Comparison of ENCODE assay signal across 8 cellular contexts in genomic region chr22:42268852-42269406, GRCh38. TPM values are rescaled to one million over a fixed set of nuclear protein-coding genes. Genes with fewer than 3 reads are reported as not detected.
DNase-seq lines count a peak whose midpoint lies in the region; ATAC-seq, FAIRE-seq and TF ChIP-seq lines count a peak whose summit lies in the region.

No MANE protein-coding gene starts in this region.

- H3K18ac ChIP-seq in mesendoderm (ENCODE audit: low read length) = no peak overlapping the region

- FAIRE-seq in K562 (lab: Jason Lieb, UNC) (peak; percentile 60), frontal cortex (lab: Jason Lieb, UNC) (no peak)

- in situ Hi-C loops in K562 (cut with MboI) = no loop called here

- H3K27me3 ChIP-seq in K562 (ENCODE audit: control insufficient read depth in 2 of 2, insufficient read depth in 2 of 2, low read length in 2 of 2) = no peaks in the 10 kb centered on the region
- H3K27me3 ChIP-seq in mesendoderm (ENCODE audit: insufficient read depth, low read length, poor library complexity) = no peaks in the 10 kb centered on the region
- H3K27me3 ChIP-seq in vagina = no peaks in the 10 kb centered on the region

- H3K27ac ChIP-seq in K562 (ENCODE audit: extremely low read depth, low read depth, low read length) (peak overlapping the region; percentile 82), mesendoderm (ENCODE audit: low read depth, low read length) (peak overlapping the region; percentile 96), vagina (peak overlapping the region; percentile 95)

- H3K4me3 Mint-ChIP-seq in stimulated activated naive CD8-positive, alpha-beta T cell treated with anti-CD3 and anti-CD28 coated beads, Interleukin-15, Interleukin-2, amounts not matched to agents 100 ng/mL and 50 ng/mL, for 24 hours = peak overlapping the region; percentile 91

- DNase-seq in stimulated activated naive CD8-positive, alpha-beta T cell treated with anti-CD3 and anti-CD28 coated beads, Interleukin-15, Interleukin-2, amounts not matched to agents 100 U/mL and 50 U/mL, for 24 hours = no peak
- DNase-seq in K562 (ENCODE audit: extremely low read depth in 1 of 4, low spot score in 3 of 4) = peak in 1 of 4 experiments; percentile 38
- no peak for DNase-seq in mesendoderm
- DNase-seq in vagina (ENCODE audit: extremely low spot score in 2 of 2) = no peak
- no peak for DNase-seq in frontal cortex (ENCODE audit: low spot score in 2 of 2)
- no peak for DNase-seq in DMS 273 (lab: John Stamatoyannopoulos, UW; ENCODE audit: unreplicated experiment)

- no peaks in the 10 kb centered on the region for H3K9me1 ChIP-seq in K562 (ENCODE audit: control insufficient read depth, insufficient read depth, low read length)

- BruUV-seq in K562 (replicated peaks; lab: Mats Ljungman, UMichigan) = no TSS peak

- no peak overlapping the region for H2AK5ac ChIP-seq in mesendoderm (ENCODE audit: low read length)

- no peak overlapping the region for H3K4ac ChIP-seq in mesendoderm (ENCODE audit: low read depth, low read length)

- H3K9me3 ChIP-seq in K562 (replicated peaks; ENCODE audit: control insufficient read depth, insufficient read depth, low read depth, low read length) (no peaks in the 10 kb centered on the region), vagina (no peaks in the 10 kb centered on the region)

- no peak overlapping the region for H2BK15ac ChIP-seq in mesendoderm (replicated peaks; ENCODE audit: low read depth)

- no peak overlapping the region for H2BK120ac ChIP-seq in mesendoderm (ENCODE audit: low read depth, low read length)

- H3K27me3 Mint-ChIP-seq in stimulated activated naive CD8-positive, alpha-beta T cell treated with anti-CD3 and anti-CD28 coated beads, Interleukin-15, Interleukin-2, amounts not matched to agents 100 ng/mL and 50 ng/mL, for 24 hours = no peaks in the 10 kb centered on the region

- WGBS in K562 (ENCODE audit: insufficient coverage, low coverage, missing lambda C conversion rate) = 0% methylated on average over 8 of the region's 9 CpGs
- WGBS in mesendoderm (ENCODE audit: extremely low coverage, insufficient coverage, low lambda C conversion rate) = no CpG with 5 or more reads among the region's 9 CpGs

- H3K4me3 ChIP-seq in K562 (peak overlapping the region; percentile 94), mesendoderm (ENCODE audit: low read length) (peak overlapping the region; percentile 75), vagina (peak overlapping the region; percentile 95 to 100)

- H3K79me2 ChIP-seq in K562 (ENCODE audit: control insufficient read depth, insufficient read depth, low read length) = peaks cover 61% of the 10 kb centered on the region
- peaks cover 43% of the 10 kb centered on the region for H3K79me2 ChIP-seq in mesendoderm (ENCODE audit: control insufficient read depth, insufficient read depth, low read length)

- intact Hi-C loops in K562 (cut with micrococcal nuclease) = no loop called here
- intact Hi-C loops in vagina (cut with DNase I) = no loop called here

- H3K79me1 ChIP-seq in mesendoderm (ENCODE audit: low read length) = peaks cover 15% of the 10 kb centered on the region

- TF ChIP-seq EP300 in K562 (IDR thresholded peaks at IDR 0.05; ENCODE audit: low read length) = no peak

- no peaks in the 10 kb centered on the region for H3K9me3 Mint-ChIP-seq in stimulated activated naive CD8-positive, alpha-beta T cell treated with anti-CD3 and anti-CD28 coated beads, Interleukin-15, Interleukin-2, amounts not matched to agents 100 ng/mL and 50 ng/mL, for 24 hours

- peak overlapping the region; percentile 91 for H3K56ac ChIP-seq in mesendoderm (ENCODE audit: low read length)

- POLR2A ChIA-PET in K562 (lab: Yijun Ruan, JAX) = interaction anchor here (3.2 kb wide), 1 partner anchor 11 kb away, joined by 12 read pairs; no protein-coding TSS in a partner anchor

- no peak overlapping the region for H2AFZ ChIP-seq in K562 (ENCODE audit: low read depth, low read length)

- CTCF ChIA-PET in K562 (lab: Yijun Ruan, JAX; ENCODE audit: low intra/inter-chr PET ratio) = interaction anchor here (1.6 kb wide), 1 partner anchor 100 kb away, joined by 5 read pairs; no protein-coding TSS in a partner anchor

- peak overlapping the region; percentile 86 for H3K27ac Mint-ChIP-seq in stimulated activated naive CD8-positive, alpha-beta T cell treated with anti-CD3 and anti-CD28 coated beads, Interleukin-15, Interleukin-2, amounts not matched to agents 100 ng/mL and 50 ng/mL, for 24 hours

- H4K20me1 ChIP-seq in K562 (replicated peaks; ENCODE audit: control insufficient read depth, insufficient read depth, low read length) = peaks cover 29% of the 10 kb centered on the region

- H4K8ac ChIP-seq in mesendoderm (ENCODE audit: low read depth, low read length) = no peak overlapping the region

- H3K23ac ChIP-seq in mesendoderm (ENCODE audit: low read length) = no peak overlapping the region

- peaks cover 52% of the 10 kb centered on the region for H3K4me1 Mint-ChIP-seq in stimulated activated naive CD8-positive, alpha-beta T cell treated with anti-CD3 and anti-CD28 coated beads, Interleukin-15, Interleukin-2, amounts not matched to agents 100 ng/mL and 50 ng/mL, for 24 hours (ENCODE audit: low read depth)

- H3K4me1 ChIP-seq in K562 (replicated peaks in 1 of 2; ENCODE audit: control insufficient read depth in 2 of 2, insufficient read depth in 2 of 2, low read length in 2 of 2) (peaks cover 14 to 17% of the 10 kb centered on the region in 2 experiments; a peak in 4 of 5 replicates), mesendoderm (ENCODE audit: control insufficient read depth, low read depth, low read length) (peaks cover 10% of the 10 kb centered on the region), vagina (peaks cover 49% of the 10 kb centered on the region)

- ATAC-seq in stimulated activated naive CD8-positive, alpha-beta T cell treated with anti-CD3 and anti-CD28 coated beads, Interleukin-15, Interleukin-2, amounts not matched to agents 100 U/mL and 50 U/mL, for 24 hours = no peak
- ATAC-seq in K562 (no peak), GM18517 (IDR thresholded peaks at IDR 0.05; ENCODE audit: unreplicated experiment) (no peak)

- TF ChIP-seq CTCF in K562 (IDR thresholded peaks at IDR 0.05 in 2 of 3, conservative IDR thresholded peaks at IDR 0.05 in 1 of 3; ENCODE audit: insufficient read depth in 2 of 3, low read depth in 1 of 3, low read length in 3 of 3) (no peak), vagina (IDR thresholded peaks at IDR 0.05) (no peak)

- TF ChIP-seq POLR2A in K562 (conservative IDR thresholded peaks at IDR 0.05) (no peak), vagina (IDR thresholded peaks at IDR 0.05) (no peak)

- H2BK5ac ChIP-seq in mesendoderm (ENCODE audit: low read length) = no peak overlapping the region

- H3K36me3 Mint-ChIP-seq in stimulated activated naive CD8-positive, alpha-beta T cell treated with anti-CD3 and anti-CD28 coated beads, Interleukin-15, Interleukin-2, amounts not matched to agents 100 ng/mL and 50 ng/mL, for 24 hours (ENCODE audit: low read depth) = no peaks in the 10 kb centered on the region

- no peak for TF ChIP-seq RAD21 in K562 (CRISPR knock-in tag; conservative IDR thresholded peaks at IDR 0.05 in 1 of 2, IDR thresholded peaks at IDR 0.05 in 1 of 2)

- no peak overlapping the region for H4K5ac ChIP-seq in mesendoderm (ENCODE audit: low read length)

- H3K9ac ChIP-seq in K562 (ENCODE audit: insufficient read depth in 1 of 2, low read depth in 2 of 2, low read length in 2 of 2) = peak overlapping the region; percentile 78 to 95
- peak overlapping the region; percentile 91 for H3K9ac ChIP-seq in mesendoderm (ENCODE audit: low read length)

- H3K4me2 ChIP-seq in K562 (ENCODE audit: insufficient read depth, low read length) (peak overlapping the region; percentile 76), mesendoderm (ENCODE audit: low read length) (peak overlapping the region; percentile 52)

- H3K36me3 ChIP-seq in K562 (ENCODE audit: control insufficient read depth, insufficient read depth, low read length) = peaks cover 17% of the 10 kb centered on the region; the same call in 1 of the 3 replicates
- H3K36me3 ChIP-seq in mesendoderm (ENCODE audit: control insufficient read depth, insufficient read depth, low read length) = no peaks in the 10 kb centered on the region
- no peaks in the 10 kb centered on the region for H3K36me3 ChIP-seq in vagina

TF ChIP-seq in K562, 482 proteins besides CTCF, POLR2A, EP300 and RAD21 (continues in another document):
- TF ChIP-seq ARID1B (IDR thresholded peaks at IDR 0.05) = no peak
- TF ChIP-seq ZNF277 (CRISPR knock-in tag; IDR thresholded peaks at IDR 0.05; ENCODE audit: borderline replicate concordance) = no peak
- no peak for TF ChIP-seq LEF1 (IDR thresholded peaks at IDR 0.05)
- TF ChIP-seq ZNF274 (IDR thresholded peaks at IDR 0.05; ENCODE audit: borderline replicate concordance, low read depth, low read length) = no peak
- TF ChIP-seq CBFA2T3 (IDR thresholded peaks at IDR 0.05) = no peak

RNA-seq across cellular contexts. Expression of gene TCF20, which starts 1.5 kb away (rescaled TPM):
- 51.3 and 53.3 TPM in 2 replicates for total RNA-seq in K562 (2011; cell fraction: chromatin; rRNA removed; ENCODE audit: low replicate concordance)
- total RNA-seq in K562 (2011; cell fraction: nucleolus; rRNA removed) = 28.7 and 31.3 TPM in 2 replicates
- total RNA-seq in K562 (2011; cell fraction: nucleoplasm; rRNA removed) = 20.4 and 27.4 TPM in 2 replicates
- total RNA-seq in K562 (2014; rRNA removed) = 22.5 and 26.7 TPM in 2 replicates
- total RNA-seq in K562 (2014; rRNA removed; fragmentation: Illumina TruSeq; extraction: Trizol) = 17.5 and 17.6 TPM in 2 replicates
- 19.0 TPM in 2 replicates for total RNA-seq in K562 (2015; rRNA removed; fragmentation: Illumina TruSeq; extraction: Trizol)
- 37.5 and 43.6 TPM in 2 replicates for total RNA-seq in K562 (2021)
- 12.9 and 13.5 TPM in 2 replicates for polyA plus RNA-seq in K562 (2011; rRNA removed)
- 11.1 and 12.3 TPM in 2 replicates for polyA plus RNA-seq in K562 (2011; cell fraction: cytosol; rRNA removed)
- 10.2 and 12.3 TPM in 2 replicates for polyA plus RNA-seq in K562 (2011; cell fraction: nucleus; rRNA removed)
- polyA plus RNA-seq in K562 (2012) = 10.1 and 12.6 TPM in 2 replicates
- 15.9 and 18.6 TPM in 2 replicates for polyA plus RNA-seq in K562 (2014; fragmentation: Illumina TruSeq; extraction: Trizol)
- polyA plus RNA-seq in K562 (2014; fragmentation: Nextera tagmentation; extraction: Ambion mirVana) = under 1 TPM; 0.35 to 0.44 TPM
- 12.9 and 13.3 TPM in 2 replicates for polyA plus RNA-seq in K562 (2014; rRNA removed)
- polyA minus RNA-seq in K562 (2011; rRNA and poly(A)+ RNA removed) = 38.3 and 38.9 TPM in 2 replicates
- polyA minus RNA-seq in K562 (2011; cell fraction: cytosol; rRNA and poly(A)+ RNA removed) = 21.9 and 23.8 TPM in 2 replicates
- polyA minus RNA-seq in K562 (2011; cell fraction: nucleus; rRNA and poly(A)+ RNA removed) = 10.5 and 15.9 TPM in 2 replicates
- 28.5 TPM for polyA plus RNA-seq in mesendoderm (2013, experiment 1 of 2)
- polyA plus RNA-seq in mesendoderm (2013, experiment 2 of 2) = 28.6 TPM
- total RNA-seq in vagina = 30.4 TPM
- total RNA-seq in frontal cortex = 60.3 TPM
